ENCODE assay signal across 8 cellular contexts in the genomic region with DNA sequence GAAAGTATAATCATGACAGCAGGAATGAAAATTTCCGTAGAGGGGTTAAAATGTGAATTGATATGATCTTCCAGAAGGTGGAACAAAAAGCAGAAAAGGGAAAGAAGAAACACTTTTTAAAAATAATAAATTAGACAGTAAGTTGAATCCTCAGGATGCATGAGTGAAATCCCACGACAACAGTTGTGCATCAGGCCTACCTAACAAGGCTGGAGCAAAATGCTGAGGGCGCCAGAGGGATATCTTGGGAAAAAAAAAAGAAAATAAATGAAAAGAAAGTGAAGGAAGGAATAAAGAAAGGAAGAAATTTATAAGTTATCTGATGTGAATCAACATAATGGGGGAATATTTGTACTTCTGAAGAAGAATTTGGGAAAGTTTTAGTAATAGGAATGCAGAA.
DNase-seq lines count a peak whose midpoint lies in the region; TF ChIP-seq lines count a peak whose summit lies in the region.

No MANE protein-coding gene starts in this region.

- H3K4me1 ChIP-seq in BLaER1 treated with 17β-estradiol and CSF1 and Interleukin-3, amounts not matched to agents 10 nM and 100 nM: peaks cover 11 to 19% (median 15%) of the 10 kb centered on the region in 10 experiments; a peak in 19 of 20 replicates

- H3K4me3 Mint-ChIP-seq in nephron progenitor cell: peak overlapping the region; percentile 78

- H3K27ac ChIP-seq in BLaER1 treated with 17β-estradiol and CSF1 and Interleukin-3, amounts not matched to agents 10 nM and 100 nM: peak overlapping the region; percentile 57 to 82 (median 74)
- peak overlapping the region; percentile 75 for H3K27ac ChIP-seq in KOPT-K1 (ENCODE audit: low read depth, low read length, poor library complexity, severe bottlenecking)

- peak overlapping the region; percentile 49 for H3K27ac Mint-ChIP-seq in nephron progenitor cell

- peaks cover 40% of the 10 kb centered on the region for H3K4me1 Mint-ChIP-seq in nephron progenitor cell

- H3K36me3 ChIP-seq in BLaER1 treated with 17β-estradiol and CSF1 and Interleukin-3, amounts not matched to agents 10 nM and 100 nM: no peaks in the 10 kb centered on the region
- no peaks in the 10 kb centered on the region for H3K36me3 ChIP-seq in KOPT-K1 (ENCODE audit: insufficient read depth, low read length)

- H3K4me2 ChIP-seq in BLaER1 treated with 17β-estradiol and CSF1 and Interleukin-3, amounts not matched to agents 10 nM and 100 nM: peak overlapping the region; percentile 59 to 86 (median 72)

- no peaks in the 10 kb centered on the region for H3K9me3 Mint-ChIP-seq in nephron progenitor cell

- DNase-seq in choroid plexus epithelial cell (ENCODE audit: low read depth): peak; percentile 21
- no peak for DNase-seq in nephron progenitor cell
- DNase-seq in NCI-H2029 treated with DMSO at 0.1 percent for 48 hours (lab: John Stamatoyannopoulos, UW): no peak
- DNase-seq in retina: no peak
- DNase-seq in 8988T: no peak
- DNase-seq in NCI-H1105 treated with DMSO at 0.1 percent for 48 hours (lab: John Stamatoyannopoulos, UW): no peak

- no peaks in the 10 kb centered on the region for H4K20me1 ChIP-seq in BLaER1 treated with 17β-estradiol and CSF1 and Interleukin-3, amounts not matched to agents 10 nM and 100 nM

- peak overlapping the region; percentile 35 to 80 (median 75); a peak in 19 of 22 replicates for H3K9ac ChIP-seq in BLaER1 treated with 17β-estradiol and CSF1 and Interleukin-3, amounts not matched to agents 10 nM and 100 nM

- peaks cover 3% of the 10 kb centered on the region for H3K27me3 Mint-ChIP-seq in nephron progenitor cell (ENCODE audit: low read depth, poor library complexity)

- peak overlapping the region; percentile 50 to 72 (median 60); a peak in 16 of 20 replicates for H3K4me3 ChIP-seq in BLaER1 treated with 17β-estradiol and CSF1 and Interleukin-3, amounts not matched to agents 10 nM and 100 nM
- no peak overlapping the region for H3K4me3 ChIP-seq in choroid plexus epithelial cell (ENCODE audit: low read depth, low read length)

- H3K27me3 ChIP-seq in BLaER1 treated with 17β-estradiol and CSF1 and Interleukin-3, amounts not matched to agents 10 nM and 100 nM: no peaks in the 10 kb centered on the region

- H3K9me3 ChIP-seq in BLaER1 treated with 17β-estradiol and CSF1 and Interleukin-3, amounts not matched to agents 10 nM and 100 nM (replicated peaks in 1 of 11): no peaks in the 10 kb centered on the region
- no peaks in the 10 kb centered on the region for H3K9me3 ChIP-seq in KOPT-K1 (ENCODE audit: insufficient read depth, low read length, poor library complexity, severe bottlenecking)

- TF ChIP-seq CTCF in choroid plexus epithelial cell (conservative IDR thresholded peaks at IDR 0.05; ENCODE audit: low read depth, low read length) (peak; percentile 15), nephron progenitor cell (IDR thresholded peaks at IDR 0.05) (no peak)

- no peaks in the 10 kb centered on the region for H3K36me3 Mint-ChIP-seq in nephron progenitor cell (ENCODE audit: low read depth)
